In genomic region chr1:224736619-224737352, GRCh38 we compare ENCODE assay signal across 9 cellular contexts.
DNase-seq lines count a peak whose midpoint lies in the region; ATAC-seq, FAIRE-seq and TF ChIP-seq lines count a peak whose summit lies in the region.
"Had no signal": no experiment of that assay in that cellular context is flagged by ENCODE, and none has a peak within 500 bp of the region (broad histone marks: within the 10 kb centered on the region; RNA-seq: fewer than 3 reads in every experiment).

No MANE protein-coding gene starts in this region.

- H3K23ac ChIP-seq in mesenchymal stem cell (ENCODE audit: low read length in 2 of 2) = no peak overlapping the region

- H3K27me3 ChIP-seq in adipocyte (replicated peaks; ENCODE audit: control insufficient read depth, insufficient read depth, low read length) (no peaks in the 10 kb centered on the region), mesenchymal stem cell (ENCODE audit: control insufficient read depth in 1 of 2, insufficient read depth in 1 of 2, low read length in 2 of 2) (no peaks in the 10 kb centered on the region)
- H3K27me3 ChIP-seq: upper lobe of left lung had no signal

- no peak overlapping the region for H3K14ac ChIP-seq in mesenchymal stem cell (ENCODE audit: low read length in 2 of 2)

- no peak overlapping the region for H3K4me2 ChIP-seq in mesenchymal stem cell (ENCODE audit: low read length, poor library complexity, severe bottlenecking)

- in situ Hi-C loops in G401 (cut with HindIII; ENCODE audit: low sequenced_read_pairs) = no loop called here

- no peak overlapping the region for H3K27ac ChIP-seq in mesenchymal stem cell (ENCODE audit: low read length, poor library complexity, severe bottlenecking)
- H3K27ac ChIP-seq: upper lobe of left lung had no signal

- no peak overlapping the region for H2BK15ac ChIP-seq in mesenchymal stem cell (ENCODE audit: low read depth, poor library complexity, severe bottlenecking)

- 69% methylated on average over 12 of the region's 16 CpGs for WGBS in mesenchymal stem cell

- no peak overlapping the region for H2AFZ ChIP-seq in mesenchymal stem cell (ENCODE audit: low read depth, low read length)

- H2BK5ac ChIP-seq in mesenchymal stem cell (ENCODE audit: low read depth, low read length, poor library complexity, severe bottlenecking) = no peak overlapping the region

- no peak for FAIRE-seq in D721Med (lab: Jason Lieb, UNC)

- no peak overlapping the region for H3K18ac ChIP-seq in mesenchymal stem cell (ENCODE audit: low read depth in 1 of 2, low read length in 2 of 2)

- no peak overlapping the region for H4K8ac ChIP-seq in mesenchymal stem cell (ENCODE audit: low read length)

- peak; percentile 71 for ATAC-seq in GM18907 (IDR thresholded peaks at IDR 0.05; ENCODE audit: unreplicated experiment)
- peak; percentile 59 for ATAC-seq in HG02852 (IDR thresholded peaks at IDR 0.05; ENCODE audit: unreplicated experiment)

- no peak overlapping the region for H3K4ac ChIP-seq in mesenchymal stem cell (ENCODE audit: low read depth in 1 of 2, low read length in 2 of 2)

- no peak overlapping the region for H2BK120ac ChIP-seq in mesenchymal stem cell (ENCODE audit: low read depth, low read length)

- peak overlapping the region; percentile 63 for H3K4me3 ChIP-seq in adipocyte (ENCODE audit: low read length)
- peak overlapping the region in 1 of 2 experiments; percentile 30 for H3K4me3 ChIP-seq in mesenchymal stem cell (ENCODE audit: insufficient read depth in 1 of 2, low read depth in 1 of 2, low read length in 2 of 2)
- H3K4me3 ChIP-seq: upper lobe of left lung had no signal

- H3K9ac ChIP-seq in adipocyte (ENCODE audit: low read length) (peak overlapping the region; percentile 83), mesenchymal stem cell (ENCODE audit: low read length) (peak overlapping the region; percentile 82)

- H3K79me1 ChIP-seq in mesenchymal stem cell (replicated peaks; ENCODE audit: low read length, poor library complexity, severe bottlenecking) = peaks cover 4% of the 10 kb centered on the region

- no peak overlapping the region for H2AK5ac ChIP-seq in mesenchymal stem cell (ENCODE audit: low read length, severe bottlenecking)

- peak; percentile 54 for DNase-seq in adipocyte (ENCODE audit: low read depth)
- peak; percentile 31 for DNase-seq in mesenchymal stem cell
- no peak for DNase-seq in G401 (ENCODE audit: low spot score)
- no peak for DNase-seq in activated CD4-positive, alpha-beta T cell treated with anti-CD3 and anti-CD28 coated beads, Interleukin-2, amount 50 U/mL, for 48 hours
- no peak for DNase-seq in D721Med (ENCODE audit: insufficient read length, low spot score)
- no peak for DNase-seq in NCI-H345 treated with DMSO at 0.1 percent for 48 hours (lab: John Stamatoyannopoulos, UW; ENCODE audit: unreplicated experiment)

- H3K36me3 ChIP-seq in adipocyte (ENCODE audit: control insufficient read depth, insufficient read depth, low read length, severe bottlenecking) = no peaks in the 10 kb centered on the region
- peaks cover 37 to 89% of the 10 kb centered on the region in 2 experiments for H3K36me3 ChIP-seq in mesenchymal stem cell (ENCODE audit: control insufficient read depth in 1 of 2, insufficient read depth in 2 of 2, low read depth in 1 of 2, low read length in 2 of 2)
- H3K36me3 ChIP-seq: upper lobe of left lung had no signal

- H4K91ac ChIP-seq in mesenchymal stem cell (ENCODE audit: low read length) = no peak overlapping the region

- no peak overlapping the region for H2BK12ac ChIP-seq in mesenchymal stem cell (ENCODE audit: low read length in 2 of 2)

- H3K9me3 ChIP-seq in adipocyte (ENCODE audit: control insufficient read depth, low read length) (no peaks in the 10 kb centered on the region), mesenchymal stem cell (ENCODE audit: control insufficient read depth, low read length) (no peaks in the 10 kb centered on the region)
- H3K9me3 ChIP-seq: upper lobe of left lung had no signal

- H3K4me1 ChIP-seq in adipocyte (ENCODE audit: control insufficient read depth, insufficient read depth, low read length) (peaks cover 59% of the 10 kb centered on the region), mesenchymal stem cell (ENCODE audit: control insufficient read depth, insufficient read depth, low read depth, low read length) (peaks cover 8% of the 10 kb centered on the region)

- no peak for TF ChIP-seq CTCF in D721Med (IDR thresholded peaks at IDR 0.05; ENCODE audit: insufficient read depth, missing control alignments)

Comparison
In these comparisons a context has a peak if more than half of its experiments do, and no peak if none do; other contexts are left out.
1. DNase-seq: peak in adipocyte (single experiment) and mesenchymal stem cell (single experiment); none in G401 (single experiment), activated CD4-positive, alpha-beta T cell treated with anti-CD3 and anti-CD28 coated beads, Interleukin-2, amount 50 U/mL, for 48 hours (0 of 2), D721Med (single experiment) and NCI-H345 treated with DMSO at 0.1 percent for 48 hours (single experiment).